Comparison of ENCODE assay signal across 11 cellular contexts in the genomic region with DNA sequence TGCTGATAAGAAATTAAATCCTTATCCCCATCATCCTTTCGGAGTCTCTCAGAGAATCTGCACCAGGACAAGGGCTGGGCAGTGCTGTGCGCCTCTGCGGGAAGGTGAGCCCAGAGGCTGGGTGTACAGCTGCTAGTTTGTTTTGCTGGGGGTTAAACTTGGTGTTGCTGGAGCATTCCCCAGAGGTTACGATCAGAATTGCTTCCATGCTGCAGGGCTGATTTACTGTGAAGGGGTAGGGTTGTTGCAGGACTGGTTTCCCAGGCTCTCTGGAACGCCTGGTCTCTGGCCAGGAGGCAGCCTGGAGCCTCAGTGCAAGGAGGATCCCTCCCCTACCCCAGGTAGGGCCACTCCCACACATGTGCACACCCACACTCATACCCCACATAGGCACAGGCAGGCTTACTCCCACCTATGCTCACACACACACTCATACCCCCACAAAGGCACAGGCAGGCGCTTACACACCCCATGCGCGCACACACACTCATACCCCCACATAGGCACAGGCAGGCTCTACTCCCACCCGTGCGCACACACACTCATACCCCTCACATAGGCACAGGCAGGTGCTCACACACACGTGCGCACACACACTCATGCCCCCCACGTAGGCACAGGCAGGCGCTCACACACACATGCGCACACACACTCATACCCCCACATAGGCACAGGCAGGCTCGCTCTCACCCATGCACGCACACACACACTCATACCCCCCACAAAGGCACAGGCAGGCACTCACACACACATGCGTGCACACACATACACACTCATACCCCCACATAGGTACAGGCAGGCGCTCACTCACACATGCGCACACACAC. TPM values are rescaled to one million over a fixed set of nuclear protein-coding genes. Genes with fewer than 3 reads are reported as not detected.
A peak's percentile ranks its signal among the peaks of the same experiment; 100 is the strongest.
DNase-seq lines count a peak whose midpoint lies in the region; ATAC-seq lines count a peak whose summit lies in the region.
"Had no signal": no experiment of that assay in that cellular context is flagged by ENCODE, and none has a peak within 500 bp of the region (broad histone marks: within the 10 kb centered on the region; RNA-seq: fewer than 3 reads in every experiment).

No MANE protein-coding gene starts in this region.

- H3K27ac Mint-ChIP-seq in stimulated activated memory B cell treated with anti-CD40 and anti-IgM and Interleukin-4, amounts not matched to agents 10 μg/mL and 1 μg/mL and 100 μg/mL, for 72 hours: peak overlapping the region; percentile 57

- peaks cover 4% of the 10 kb centered on the region for H3K9me3 Mint-ChIP-seq in stimulated activated memory B cell treated with anti-CD40 and anti-IgM and Interleukin-4, amounts not matched to agents 10 μg/mL and 1 μg/mL and 100 μg/mL, for 72 hours

- DNase-seq in DMS53 (lab: John Stamatoyannopoulos, UW): peak; percentile 63
- no peak for DNase-seq in DMS53 treated with DMSO at 0.1 percent for 48 hours (lab: John Stamatoyannopoulos, UW; ENCODE audit: unreplicated experiment)
- DNase-seq in NCI-H526 treated with DMSO at 0.1 percent for 48 hours (lab: John Stamatoyannopoulos, UW): peak; percentile 67
- peak; percentile 72 for DNase-seq in iPS-NIHi11 (ENCODE audit: low spot score)
- no peak for DNase-seq in SK-N-DZ (ENCODE audit: low spot score)
- DNase-seq in NK-92 (lab: John Stamatoyannopoulos, UW; ENCODE audit: unreplicated experiment): no peak
- DNase-seq: aorta, ovary, testis had no signal

- no peak for ATAC-seq in stimulated activated memory B cell treated with anti-CD40 and anti-IgM and Interleukin-4, amounts not matched to agents 10 μg/mL and 1 μg/mL and 100 μg/mL, for 72 hours
- no peak for ATAC-seq in GM18873 (IDR thresholded peaks at IDR 0.05; ENCODE audit: low FRiP score, unreplicated experiment)

- H3K36me3 Mint-ChIP-seq in stimulated activated memory B cell treated with anti-CD40 and anti-IgM and Interleukin-4, amounts not matched to agents 10 μg/mL and 1 μg/mL and 100 μg/mL, for 72 hours: no peaks in the 10 kb centered on the region

- H3K27me3 Mint-ChIP-seq in stimulated activated memory B cell treated with anti-CD40 and anti-IgM and Interleukin-4, amounts not matched to agents 10 μg/mL and 1 μg/mL and 100 μg/mL, for 72 hours: no peaks in the 10 kb centered on the region

- no peak overlapping the region for H3K4me3 Mint-ChIP-seq in stimulated activated memory B cell treated with anti-CD40 and anti-IgM and Interleukin-4, amounts not matched to agents 10 μg/mL and 1 μg/mL and 100 μg/mL, for 72 hours

- H3K4me1 Mint-ChIP-seq in stimulated activated memory B cell treated with anti-CD40 and anti-IgM and Interleukin-4, amounts not matched to agents 10 μg/mL and 1 μg/mL and 100 μg/mL, for 72 hours: peaks cover 80% of the 10 kb centered on the region

RNA-seq across cellular contexts. Expression of gene CNNM4, which starts 11.3 kb away (rescaled TPM):
- polyA plus RNA-seq in SK-N-DZ (2014; cell fraction: cytosol; rRNA removed): 5.4 and 6.8 TPM in 2 replicates
- polyA plus RNA-seq in SK-N-DZ (2014; cell fraction: nucleus; rRNA removed): 6.0 and 6.1 TPM in 2 replicates

RNA-seq across cellular contexts. Expression of gene LMAN2L, which starts 32.1 kb away (rescaled TPM):
- 28.9 and 30.3 TPM in 2 replicates for polyA plus RNA-seq in SK-N-DZ (2014; cell fraction: cytosol; rRNA removed)
- polyA plus RNA-seq in SK-N-DZ (2014; cell fraction: nucleus; rRNA removed): 14.8 and 18.7 TPM in 2 replicates

RNA-seq across cellular contexts. Expression of gene CNNM3, which starts 44.1 kb away (rescaled TPM):
- polyA plus RNA-seq in SK-N-DZ (2014; cell fraction: cytosol; rRNA removed): 11.9 and 13.1 TPM in 2 replicates
- 13.5 and 24.5 TPM in 2 replicates for polyA plus RNA-seq in SK-N-DZ (2014; cell fraction: nucleus; rRNA removed)

Comparison
In these comparisons a context has a peak if more than half of its experiments do, and no peak if none do; other contexts are left out.
1. DNase-seq: peak in DMS53 (single experiment), NCI-H526 treated with DMSO at 0.1 percent for 48 hours (single experiment) and iPS-NIHi11 (single experiment); none in DMS53 treated with DMSO at 0.1 percent for 48 hours (single experiment), SK-N-DZ (single experiment) and NK-92 (single experiment).